9 cellular contexts compared by ENCODE assay signal in the genomic region with DNA sequence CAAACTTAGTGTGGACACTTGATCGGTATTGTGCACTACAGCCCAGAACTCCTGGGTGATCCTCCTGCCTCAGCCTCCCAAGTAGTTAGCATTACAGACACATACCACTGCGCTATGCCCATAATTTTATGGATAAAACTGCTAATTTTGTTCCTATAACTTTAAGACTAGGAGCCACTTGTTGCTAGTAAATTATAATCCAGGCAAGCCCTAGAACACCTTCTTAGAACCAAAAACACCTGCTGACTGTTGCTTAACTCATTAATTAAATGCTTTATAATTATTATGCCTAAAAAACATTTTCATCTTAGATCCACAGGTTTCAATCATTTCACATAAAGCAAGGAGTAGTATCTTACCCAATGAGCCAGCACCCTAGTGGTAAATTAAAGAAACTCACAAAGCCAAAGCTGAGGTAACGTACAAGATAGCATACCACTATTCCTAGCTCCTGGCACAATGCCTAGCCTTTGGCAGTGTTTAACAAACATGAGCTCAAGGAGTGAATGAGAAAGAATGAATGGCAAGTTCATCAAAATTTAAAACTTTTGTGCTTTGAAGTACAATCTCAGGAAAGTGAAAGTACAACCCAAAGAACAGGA. TPM values are rescaled to one million over a fixed set of nuclear protein-coding genes. Genes with fewer than 3 reads are reported as not detected.
DNase-seq lines count a peak whose midpoint lies in the region; ATAC-seq and TF ChIP-seq lines count a peak whose summit lies in the region.
"Had no signal": no experiment of that assay in that cellular context is flagged by ENCODE, and none has a peak within 500 bp of the region (broad histone marks: within the 10 kb centered on the region; RNA-seq: fewer than 3 reads in every experiment).

No MANE protein-coding gene starts in this region.

- H3K9me3 ChIP-seq in right lobe of liver: no peaks in the 10 kb centered on the region

- peaks cover 0 to 4% (median 0%) of the 10 kb centered on the region in 4 donors for H3K4me1 ChIP-seq in right lobe of liver

- H3K27me3 ChIP-seq in GM06990 (replicated peaks; ENCODE audit: control insufficient read depth, insufficient read depth, low read length): no peaks in the 10 kb centered on the region
- H3K27me3 ChIP-seq in right lobe of liver: no peaks in the 10 kb centered on the region

- intact Hi-C loops in right lobe of liver (cut with DNase I): loop anchor here in 1 of 2 donors (10.0 kb wide), 1 partner anchor 170 kb away; no protein-coding TSS in a partner anchor

- TF ChIP-seq POLR2A in right lobe of liver (IDR thresholded peaks at IDR 0.05): no peak

- no peak for DNase-seq in GM06990 (ENCODE audit: extremely low read depth, insufficient read length)
- DNase-seq in M059J (ENCODE audit: low read depth): peak; percentile 78
- DNase-seq in astrocyte of the hippocampus (ENCODE audit: low read depth, low spot score): peak; percentile 91
- peak in 1 of 3 donors; percentile 22 for DNase-seq in right lobe of liver
- DNase-seq in SHP77 (lab: John Stamatoyannopoulos, UW): no peak
- DNase-seq in occipital lobe (lab: John Stamatoyannopoulos, UW): no peak
- DNase-seq in UCSD-AML1 (lab: John Stamatoyannopoulos, UW; ENCODE audit: unreplicated experiment): no peak
- no peak for DNase-seq in activated CD4-positive, alpha-beta T cell treated with anti-CD3 and anti-CD28 coated beads for 1 hour
- DNase-seq: activated T-cell treated with anti-CD3 and anti-CD28 coated beads for 4 hours had no signal

- ATAC-seq in right lobe of liver: peak; percentile 46 to 82 (median 66)

- TF ChIP-seq CTCF in GM06990 (IDR thresholded peaks at IDR 0.05; ENCODE audit: insufficient read depth, low read length, poor library complexity, severe bottlenecking) (peak; percentile 10), right lobe of liver (IDR thresholded peaks at IDR 0.05) (peak in 2 of 4 donors; percentile 7 to 16)

- H3K27ac ChIP-seq in right lobe of liver: no peak overlapping the region

- 53% methylated on average over 2 of the region's 3 CpGs for WGBS in right lobe of liver (ENCODE audit: insufficient coverage, low coverage, low lambda C conversion rate, missing lambda C conversion rate)

- no peak overlapping the region for H3K4me3 ChIP-seq in GM06990 (replicated peaks; ENCODE audit: low read depth, low read length)
- H3K4me3 ChIP-seq in right lobe of liver: no peak overlapping the region

- H3K36me3 ChIP-seq in GM06990 (ENCODE audit: control insufficient read depth, insufficient read depth, low read length): peaks cover 1% of the 10 kb centered on the region; the same call in 1 of the 2 replicates
- peaks cover 0 to 25% (median 6%) of the 10 kb centered on the region in 4 donors for H3K36me3 ChIP-seq in right lobe of liver

RNA-seq across cellular contexts. Expression of gene MRPS27, which starts 5.4 kb away (rescaled TPM):
- 75.0 and 82.0 TPM in 2 replicates for total RNA-seq in M059J (2014; rRNA removed; shearing (Covaris generic))
- 10 to 100 TPM; 28.6 to 40.3 (median 36.0) TPM for total RNA-seq in right lobe of liver
- total RNA-seq in occipital lobe: 69.4 TPM

RNA-seq across cellular contexts. Expression of gene PTCD2, which starts 5.5 kb away (rescaled TPM):
- total RNA-seq in M059J (2014; rRNA removed; shearing (Covaris generic)): 6.7 and 12.6 TPM in 2 replicates
- total RNA-seq in right lobe of liver (1 to 10 TPM; 4.3 to 8.5 (median 6.7) TPM), occipital lobe (10.5 TPM)

Comparison
In these comparisons a context has a peak if more than half of its experiments do, and no peak if none do; other contexts are left out.
1. DNase-seq: peak in M059J (single experiment) and astrocyte of the hippocampus (single experiment); none in GM06990 (single experiment), SHP77 (0 of 2), occipital lobe (single experiment), UCSD-AML1 (single experiment) and activated CD4-positive, alpha-beta T cell treated with anti-CD3 and anti-CD28 coated beads for 1 hour (single experiment).